Comparison of ENCODE assay signal across 19 cellular contexts in genomic region chr9:26937816-26938371, GRCh38. TPM values are rescaled to one million over a fixed set of nuclear protein-coding genes. Genes with fewer than 3 reads are reported as not detected.
A peak's percentile ranks its signal among the peaks of the same experiment; 100 is the strongest.
DNase-seq lines count a peak whose midpoint lies in the region; TF ChIP-seq lines count a peak whose summit lies in the region.
"Had no signal": no experiment of that assay in that cellular context is flagged by ENCODE, and none has a peak within 500 bp of the region (broad histone marks: within the 10 kb centered on the region; RNA-seq: fewer than 3 reads in every experiment).

No MANE protein-coding gene starts in this region.

- H3K27me3 ChIP-seq in Loucy (ENCODE audit: insufficient read depth, low read length, poor library complexity, severe bottlenecking) (no peaks in the 10 kb centered on the region), BE2C (no peaks in the 10 kb centered on the region)

- H3K27ac Mint-ChIP-seq in activated naive CD4-positive, alpha-beta T cell treated with anti-CD3 and anti-CD28 coated beads, Interleukin-2, amount 50 U/mL, for 24 hours = no peak overlapping the region
- H3K27ac Mint-ChIP-seq in chondrocyte (ENCODE audit: unreplicated experiment) = peak overlapping the region; percentile 30
- H3K27ac Mint-ChIP-seq: B cell had no signal

- H3K27me3 Mint-ChIP-seq in activated naive CD4-positive, alpha-beta T cell treated with anti-CD3 and anti-CD28 coated beads, Interleukin-2, amount 50 U/mL, for 24 hours = no peaks in the 10 kb centered on the region
- H3K27me3 Mint-ChIP-seq in chondrocyte (ENCODE audit: low read depth) = no peaks in the 10 kb centered on the region
- H3K27me3 Mint-ChIP-seq: B cell; CD4-positive, CD25-positive, alpha-beta regulatory T cell; CD8-positive, alpha-beta memory T cell had no signal

- peaks cover 30% of the 10 kb centered on the region for H3K4me1 ChIP-seq in Loucy (ENCODE audit: insufficient read depth, low read length, poor library complexity, severe bottlenecking)
- peaks cover 5% of the 10 kb centered on the region; the same call in 1 of the 2 replicates for H3K4me1 ChIP-seq in BE2C

- H3K4me3 ChIP-seq in Loucy (ENCODE audit: low read length, poor library complexity, severe bottlenecking) (peak overlapping the region; percentile 8), BE2C (ENCODE audit: low read depth, low read length) (no peak overlapping the region)
- H3K4me3 ChIP-seq: GM23248, HAP-1 had no signal

- DNase-seq in activated naive CD4-positive, alpha-beta T cell treated with Interleukin-2 at 50 U/mL for 16 hours = no peak
- no peak for DNase-seq in chondrocyte (ENCODE audit: low spot score)
- no peak for DNase-seq in activated CD8-positive, alpha-beta memory T cell treated with anti-CD3 and anti-CD28 coated beads, Interleukin-2, amount 50 U/mL, for 48 hours
- DNase-seq in T-helper 1 cell = no peak
- no peak for DNase-seq in BE2C
- DNase-seq: 8988T; C1 segment of cervical spinal cord; CD4-positive, CD25-positive, alpha-beta regulatory T cell; CD8-positive, alpha-beta memory T cell; COR-L47; DMS 273 treated with DMSO at 0.1 percent for 48 hours; DMS53; DND-41; GM23248; IMR-90 had no signal

- H3K9me2 ChIP-seq in Loucy (replicated peaks; ENCODE audit: low read depth, low read length) = no peaks in the 10 kb centered on the region

- no peaks in the 10 kb centered on the region for H3F3A ChIP-seq in Loucy (ENCODE audit: low read depth)

- no peak for TF ChIP-seq CTCF in Loucy (conservative IDR thresholded peaks at IDR 0.05; ENCODE audit: low read length)
- TF ChIP-seq CTCF in chondrocyte (IDR thresholded peaks at IDR 0.05) = no peak
- no peak for TF ChIP-seq CTCF in BE2C (IDR thresholded peaks at IDR 0.05; ENCODE audit: low read depth, low read length)

- peaks cover 9% of the 10 kb centered on the region; the same call in 1 of the 2 replicates for H3K9me3 ChIP-seq in Loucy (ENCODE audit: insufficient read depth, low read depth, low read length)
- H3K9me3 ChIP-seq in BE2C = no peaks in the 10 kb centered on the region
- H3K9me3 ChIP-seq: HAP-1 had no signal

- peaks cover 74% of the 10 kb centered on the region for H4K20me1 ChIP-seq in Loucy (ENCODE audit: insufficient read depth, low read length, poor library complexity, severe bottlenecking)

- peaks cover 84% of the 10 kb centered on the region for H3K79me2 ChIP-seq in Loucy (ENCODE audit: insufficient read depth, low read length)

- H2AFZ ChIP-seq in Loucy (ENCODE audit: low read length) = no peak overlapping the region
- H2AFZ ChIP-seq: GM23248 had no signal

- peaks cover 8% of the 10 kb centered on the region for H3K9me3 Mint-ChIP-seq in activated naive CD4-positive, alpha-beta T cell treated with anti-CD3 and anti-CD28 coated beads, Interleukin-2, amount 50 U/mL, for 24 hours
- peaks cover 8% of the 10 kb centered on the region for H3K9me3 Mint-ChIP-seq in chondrocyte (ENCODE audit: low read depth)

- peaks cover 76% of the 10 kb centered on the region for H3K4me1 Mint-ChIP-seq in activated naive CD4-positive, alpha-beta T cell treated with anti-CD3 and anti-CD28 coated beads, Interleukin-2, amount 50 U/mL, for 24 hours
- peaks cover 42% of the 10 kb centered on the region for H3K4me1 Mint-ChIP-seq in chondrocyte (ENCODE audit: low read depth)

- H3K36me3 ChIP-seq in Loucy (ENCODE audit: insufficient read depth, low read length) = peaks cover 7% of the 10 kb centered on the region; the same call in 1 of the 2 replicates
- H3K36me3 ChIP-seq in BE2C = peaks cover 1% of the 10 kb centered on the region
- H3K36me3 ChIP-seq: HAP-1 had no signal

- peaks cover 21% of the 10 kb centered on the region for H3K36me3 Mint-ChIP-seq in activated naive CD4-positive, alpha-beta T cell treated with anti-CD3 and anti-CD28 coated beads, Interleukin-2, amount 50 U/mL, for 24 hours
- H3K36me3 Mint-ChIP-seq in chondrocyte (ENCODE audit: low read depth) = peaks cover 5% of the 10 kb centered on the region

- peak overlapping the region; percentile 40 for H3K4me3 Mint-ChIP-seq in activated naive CD4-positive, alpha-beta T cell treated with anti-CD3 and anti-CD28 coated beads, Interleukin-2, amount 50 U/mL, for 24 hours
- H3K4me3 Mint-ChIP-seq in chondrocyte (ENCODE audit: unreplicated experiment) = no peak overlapping the region
- H3K4me3 Mint-ChIP-seq: B cell had no signal

- peak overlapping the region; percentile 11 for H3K4me2 ChIP-seq in Loucy (ENCODE audit: low read depth, low read length, poor library complexity, severe bottlenecking)

- H3K9ac ChIP-seq in Loucy (ENCODE audit: low read depth, low read length, poor library complexity, severe bottlenecking) = no peak overlapping the region
- H3K9ac ChIP-seq: GM23248 had no signal

RNA-seq across cellular contexts. Expression of gene PLAA, which starts 9.1 kb away (rescaled TPM):
- total RNA-seq in chondrocyte = 33.0 to 36.8 TPM (median 34.7 TPM) in 3 replicates
- polyA plus RNA-seq in BE2C (2012; ENCODE audit: insufficient read depth, insufficient read length, low read depth) = 29.0 TPM

RNA-seq across cellular contexts. Expression of gene IFT74, which starts 18.3 kb away (rescaled TPM):
- total RNA-seq in chondrocyte = 10.3 to 12.3 TPM (median 10.3 TPM) in 3 replicates
- 3.3 TPM for polyA plus RNA-seq in BE2C (2012; ENCODE audit: insufficient read depth, insufficient read length, low read depth)

RNA-seq across cellular contexts. Expression of gene CAAP1, which starts 45.3 kb away (rescaled TPM):
- 15.0 to 19.1 TPM (median 16.1 TPM) in 3 replicates for total RNA-seq in chondrocyte
- 41.1 TPM for polyA plus RNA-seq in BE2C (2012; ENCODE audit: insufficient read depth, insufficient read length, low read depth)
